In the genomic region with DNA sequence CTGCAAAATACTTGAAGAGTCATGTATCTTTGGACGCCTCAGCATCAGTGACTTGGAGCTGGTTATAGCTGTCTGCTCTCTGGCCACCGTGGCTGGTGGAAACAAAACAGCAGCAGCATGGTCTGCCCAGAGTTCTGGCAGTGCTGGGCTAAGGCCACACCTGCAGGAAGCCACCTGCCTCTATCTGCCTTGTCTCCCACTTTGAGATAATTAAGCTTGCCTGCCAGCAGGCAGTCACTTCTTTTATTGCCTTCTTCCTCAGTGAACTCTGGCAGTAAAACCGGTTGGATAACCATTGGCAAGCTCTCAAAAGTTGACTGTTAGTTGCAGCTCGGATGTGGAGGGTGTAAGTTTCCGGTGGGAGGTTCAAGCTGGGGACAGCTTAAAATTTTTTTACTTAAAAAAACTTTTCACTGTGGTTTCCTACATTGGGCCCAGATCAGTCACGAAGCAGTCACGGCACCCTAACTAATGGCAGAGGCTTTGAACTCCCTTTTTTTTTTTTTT, we compare ENCODE assay signal across 8 cellular contexts. TPM values are rescaled to one million over a fixed set of nuclear protein-coding genes. Genes with fewer than 3 reads are reported as not detected.
DNase-seq lines count a peak whose midpoint lies in the region; ATAC-seq, FAIRE-seq and TF ChIP-seq lines count a peak whose summit lies in the region.

No MANE protein-coding gene starts in this region.

- H3K27me3 ChIP-seq in psoas muscle (ENCODE audit: insufficient read depth in 3 of 3, low read length in 2 of 3): no peaks in the 10 kb centered on the region

- peaks cover 11 to 26% of the 10 kb centered on the region in 2 donors for H3K36me3 Mint-ChIP-seq in activated T-cell treated with anti-CD3 and anti-CD28 coated beads, Interleukin-2, amount 50 U/mL, for 72 hours (ENCODE audit: insufficient read depth in 2 of 2)

- H3K4me3 Mint-ChIP-seq in activated T-cell treated with anti-CD3 and anti-CD28 coated beads, Interleukin-2, amount 50 U/mL, for 72 hours: peak overlapping the region; percentile 63 to 98

- TF ChIP-seq CTCF in fibroblast of pulmonary artery (IDR thresholded peaks at IDR 0.05; ENCODE audit: low read length, missing control alignments) (no peak), psoas muscle (IDR thresholded peaks at IDR 0.05) (no peak)

- H3K4me1 ChIP-seq in psoas muscle: peaks cover 13% of the 10 kb centered on the region

- intact Hi-C loops in psoas muscle (cut with DNase I): no loop called here

- 7 to 21% (median 10%) methylated on average over 7 of the region's 7 CpGs for WGBS in psoas muscle, 3 donors

- H3K9me3 Mint-ChIP-seq in activated T-cell treated with anti-CD3 and anti-CD28 coated beads, Interleukin-2, amount 50 U/mL, for 72 hours: peaks cover 3 to 4% of the 10 kb centered on the region in 2 donors

- peak overlapping the region; percentile 100 for H3K27ac Mint-ChIP-seq in activated T-cell treated with anti-CD3 and anti-CD28 coated beads, Interleukin-2, amount 50 U/mL, for 72 hours

- ATAC-seq in GM18858 (IDR thresholded peaks at IDR 0.05; ENCODE audit: unreplicated experiment): peak; percentile 38
- ATAC-seq in HG03097 (IDR thresholded peaks at IDR 0.05; ENCODE audit: low FRiP score, unreplicated experiment): peak; percentile 35
- ATAC-seq in activated T-cell treated with anti-CD3 and anti-CD28 coated beads, Interleukin-2, amount 50 U/mL, for 72 hours (replicated peaks in 1 of 2): peak; percentile 83 to 84
- ATAC-seq in psoas muscle: peak in 3 of 4 donors; percentile 10 to 36 (median 35)

- peak; percentile 88 for FAIRE-seq in A204.1 (lab: Jason Lieb, UNC)

- H3K4me3 ChIP-seq in fibroblast of pulmonary artery (replicated peaks; ENCODE audit: low read depth, low read length) (no peak overlapping the region), psoas muscle (peak overlapping the region; percentile 39)

- no peaks in the 10 kb centered on the region for H3K36me3 ChIP-seq in psoas muscle (ENCODE audit: insufficient read depth in 1 of 2, low read depth in 1 of 2)

- no peaks in the 10 kb centered on the region for H3K9me3 ChIP-seq in psoas muscle

- DNase-seq in NOMO-1 treated with DMSO at 0.1 percent for 48 hours (lab: John Stamatoyannopoulos, UW; ENCODE audit: unreplicated experiment): peak; percentile 94
- peak; percentile 69 to 77 for DNase-seq in activated T-cell treated with anti-CD3 and anti-CD28 coated beads, Interleukin-2, amount 50 U/mL, for 72 hours
- peak; percentile 92 for DNase-seq in fibroblast of pulmonary artery (ENCODE audit: low read depth)
- DNase-seq in psoas muscle: peak; percentile 39 to 61
- DNase-seq in HPDE6-E6E7 (ENCODE audit: extremely low spot score): no peak

- no peaks in the 10 kb centered on the region for H3K27me3 Mint-ChIP-seq in activated T-cell treated with anti-CD3 and anti-CD28 coated beads, Interleukin-2, amount 50 U/mL, for 72 hours (ENCODE audit: low read depth)

- peaks cover 87% of the 10 kb centered on the region for H3K4me1 Mint-ChIP-seq in activated T-cell treated with anti-CD3 and anti-CD28 coated beads, Interleukin-2, amount 50 U/mL, for 72 hours (ENCODE audit: low read depth)

- peak overlapping the region; percentile 79 for H3K27ac ChIP-seq in psoas muscle

RNA-seq across cellular contexts. Expression of a gene that starts 4.9 kb away (rescaled TPM):
- total RNA-seq in activated T-cell treated with anti-CD3 and anti-CD28 coated beads, Interleukin-2, amount 50 U/mL, for 72 hours: 10 to 100 TPM; 24.7 to 38.0 TPM
- total RNA-seq in psoas muscle: 1 to 10 TPM; 6.4 to 7.0 (median 6.8) TPM
- 10 to 100 TPM in 1 of 3 donors, 1 to 10 TPM in 2; 9.6 to 25.5 (median 9.6) TPM for polyA plus RNA-seq in psoas muscle

RNA-seq across cellular contexts. Expression of a gene that starts 24.7 kb away (rescaled TPM):
- 10 to 100 TPM; 58.1 to 61.5 TPM for total RNA-seq in activated T-cell treated with anti-CD3 and anti-CD28 coated beads, Interleukin-2, amount 50 U/mL, for 72 hours
- 10 to 100 TPM; 50.9 to 81.5 (median 70.6) TPM for total RNA-seq in psoas muscle
- 10 to 100 TPM; 28.8 to 39.3 (median 31.5) TPM for polyA plus RNA-seq in psoas muscle
